Comparison of ENCODE assay signal across 25 cellular contexts in the genomic region with DNA sequence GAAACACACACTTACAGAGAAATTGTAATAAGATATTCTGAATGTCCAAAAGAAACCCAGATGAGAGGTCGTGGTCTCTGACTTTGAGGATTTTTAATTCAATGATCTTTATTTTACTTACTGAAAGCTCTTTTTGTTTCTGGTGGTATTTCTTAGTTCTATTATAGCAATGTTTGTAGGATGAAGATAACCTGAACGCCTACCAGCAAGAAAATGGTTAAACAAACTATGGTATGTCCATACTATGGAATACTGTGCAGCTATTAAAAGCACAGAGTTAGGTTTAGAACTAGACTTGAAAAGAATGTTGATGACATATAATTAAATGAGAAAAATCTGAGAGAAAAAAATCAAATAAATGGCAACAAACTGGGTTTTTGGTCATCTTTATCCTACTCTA.
"Had no signal": no experiment of that assay in that cellular context is flagged by ENCODE, and none has a peak within 500 bp of the region (broad histone marks: within the 10 kb centered on the region; RNA-seq: fewer than 3 reads in every experiment).

No MANE protein-coding gene starts in this region.

- H3K27me3 ChIP-seq: esophagus squamous epithelium, gastrocnemius medialis, stomach, suprapubic skin, transverse colon had no signal

- H3K9me3 ChIP-seq: esophagus squamous epithelium, gastrocnemius medialis, stomach, suprapubic skin, transverse colon had no signal

- H3K9me3 Mint-ChIP-seq: endodermal cell; stimulated activated effector memory CD8-positive, alpha-beta T cell treated with anti-CD3 and anti-CD28 coated beads, Interleukin-12 subunit alpha, Interleukin-12 subunit beta, amount 100 ng/mL, for 72 hours; WTC11 had no signal

- H3K27ac Mint-ChIP-seq: endodermal cell, nephron progenitor cell, WTC11 had no signal

- ATAC-seq: gastrocnemius medialis; left ventricle myocardium superior; sciatic nerve; stimulated activated effector memory CD8-positive, alpha-beta T cell treated with anti-CD3 and anti-CD28 coated beads, Interleukin-12 subunit alpha, Interleukin-12 subunit beta, amount 100 ng/mL, for 72 hours; WTC11 had no signal

- H3K4me1 ChIP-seq: gastrocnemius medialis had no signal

- H3K4me3 Mint-ChIP-seq: endodermal cell; nephron progenitor cell; stimulated activated effector memory CD8-positive, alpha-beta T cell treated with anti-CD3 and anti-CD28 coated beads, Interleukin-12 subunit alpha, Interleukin-12 subunit beta, amount 100 ng/mL, for 72 hours; WTC11 had no signal

- H3K27ac ChIP-seq: coronary artery, esophagus squamous epithelium, gastrocnemius medialis, stomach, suprapubic skin, transverse colon had no signal

- H3K4me3 ChIP-seq: coronary artery, esophagus squamous epithelium, gastrocnemius medialis, stomach, suprapubic skin, transverse colon had no signal

- H3K4me1 Mint-ChIP-seq: endodermal cell, WTC11 had no signal

- DNase-seq: activated CD4-positive, alpha-beta T cell treated with anti-CD3 and anti-CD28 coated beads for 4 hours; activated CD8-positive, alpha-beta memory T cell treated with anti-CD3 and anti-CD28 coated beads for 24 hours; activated CD8-positive, alpha-beta memory T cell treated with anti-CD3 and anti-CD28 coated beads, Interleukin-2, amount 50 U/mL, for 4 hours; activated gamma-delta T cell; activated naive CD4-positive, alpha-beta T cell treated with anti-CD3 and anti-CD28 coated beads, Interleukin-2, amount 50 U/mL, for 16 hours; amniotic stem cell; cerebellar nuclear complex; endodermal cell; esophagus squamous epithelium; gastrocnemius medialis; hypothalamus; left ventricle myocardium superior; mammary epithelial cell; midbrain; nephron progenitor cell; small intestine; stimulated activated CD4-positive, alpha-beta T cell treated with anti-CD3 and anti-CD28 coated beads, Interleukin-2, amount 100 ng/mL, for 24 hours; stomach; T1000; transverse colon had no signal
